9 cellular contexts compared by ENCODE assay signal in the genomic region with DNA sequence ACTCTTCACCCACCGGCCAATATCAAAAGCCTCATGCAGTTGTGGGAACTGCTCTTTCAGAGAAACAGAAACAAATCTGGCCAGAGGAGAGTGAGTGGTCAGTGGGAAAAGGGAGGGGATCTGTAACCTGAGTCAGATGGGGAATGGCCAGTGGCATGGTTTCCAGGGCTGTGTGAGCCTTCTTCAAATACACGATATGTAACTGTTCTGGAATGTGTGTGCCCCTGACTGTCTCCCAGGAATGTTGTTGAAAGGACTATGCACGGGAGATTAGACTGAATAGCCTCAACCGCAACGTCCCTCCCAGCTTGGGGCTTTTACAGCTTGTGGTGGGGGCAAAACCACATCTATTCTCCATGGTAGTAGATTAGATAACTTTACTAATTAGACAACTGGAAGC.
DNase-seq lines count a peak whose midpoint lies in the region; ATAC-seq and TF ChIP-seq lines count a peak whose summit lies in the region.
"Had no signal": no experiment of that assay in that cellular context is flagged by ENCODE, and none has a peak within 500 bp of the region (broad histone marks: within the 10 kb centered on the region; RNA-seq: fewer than 3 reads in every experiment).

No MANE protein-coding gene starts in this region.

- no peak for TF ChIP-seq CTCF in endodermal cell (conservative IDR thresholded peaks at IDR 0.05)

- no peak for ATAC-seq in stimulated activated naive CD8-positive, alpha-beta T cell treated with anti-CD3 and anti-CD28 coated beads, Interleukin-15, amount 100 ng/mL, for 72 hours
- ATAC-seq in GM19395 (IDR thresholded peaks at IDR 0.05; ENCODE audit: unreplicated experiment) (no peak), T-helper 17 cell (no peak)

- no peak overlapping the region for H3K4me3 ChIP-seq in endodermal cell (ENCODE audit: low read length)
- no peak overlapping the region for H3K4me3 ChIP-seq in mesodermal cell (ENCODE audit: extremely low read depth, insufficient read depth, low read length, poor library complexity, severe bottlenecking)

- H3K9me3 Mint-ChIP-seq in endodermal cell, result no peaks in the 10 kb centered on the region
- no peaks in the 10 kb centered on the region for H3K9me3 Mint-ChIP-seq in stimulated activated naive CD8-positive, alpha-beta T cell treated with anti-CD3 and anti-CD28 coated beads, Interleukin-15, amount 100 ng/mL, for 72 hours

- 58% methylated on average over 5 of the region's 5 CpGs; no CpG with 5 or more reads in 1 of the 2 experiments for WGBS in endodermal cell (ENCODE audit: insufficient coverage in 1 of 2, insufficient read length in 1 of 2), 2 experiments
- WGBS in mesodermal cell (ENCODE audit: insufficient coverage in 2 of 2), 2 experiments, result 0% methylated on average over 1 of the region's 5 CpGs; no CpG with 5 or more reads in 1 of the 2 experiments

- H3K4me1 Mint-ChIP-seq in endodermal cell (peaks cover 12% of the 10 kb centered on the region), T-helper 17 cell (peaks cover 4% of the 10 kb centered on the region)
- no peaks in the 10 kb centered on the region for H3K4me1 Mint-ChIP-seq in stimulated activated naive CD8-positive, alpha-beta T cell treated with anti-CD3 and anti-CD28 coated beads, Interleukin-15, amount 100 ng/mL, for 72 hours

- no peak overlapping the region for H3K9ac ChIP-seq in endodermal cell (ENCODE audit: extremely low read depth, low read length, poor library complexity, severe bottlenecking)

- H3K4me1 ChIP-seq in endodermal cell (ENCODE audit: control insufficient read depth, insufficient read depth, low read length) (no peaks in the 10 kb centered on the region), mesodermal cell (ENCODE audit: control insufficient read depth, insufficient read depth, low read length, poor library complexity, severe bottlenecking) (peaks cover 20% of the 10 kb centered on the region)

- no peaks in the 10 kb centered on the region for H3K27me3 ChIP-seq in endodermal cell (ENCODE audit: control insufficient read depth, insufficient read depth, low read length, poor library complexity, severe bottlenecking)

- DNase-seq in AG08396 (ENCODE audit: low spot score) (peak; percentile 88), M059J (ENCODE audit: low read depth) (peak; percentile 100), endodermal cell (peak; percentile 84), NCI-H82 treated with DMSO at 0.1 percent for 48 hours (lab: John Stamatoyannopoulos, UW; ENCODE audit: unreplicated experiment) (no peak), T-helper 17 cell (no peak)
- DNase-seq in stimulated activated naive CD8-positive, alpha-beta T cell treated with anti-CD3 and anti-CD28 coated beads, Interleukin-15, amount 100 ng/mL, for 72 hours, result no peak
- DNase-seq: stimulated activated CD4-positive, alpha-beta T cell treated with anti-CD3 and anti-CD28 coated beads, Interleukin-1b, Interleukin-23, amount 100 ng/mL, for 48 hours had no signal

- H3K36me3 Mint-ChIP-seq in endodermal cell (ENCODE audit: low read depth), result no peaks in the 10 kb centered on the region
- no peaks in the 10 kb centered on the region for H3K36me3 Mint-ChIP-seq in T-helper 17 cell (ENCODE audit: low read depth)

- H3K4me3 Mint-ChIP-seq in endodermal cell, result no peak overlapping the region
- no peak overlapping the region for H3K4me3 Mint-ChIP-seq in stimulated activated naive CD8-positive, alpha-beta T cell treated with anti-CD3 and anti-CD28 coated beads, Interleukin-15, amount 100 ng/mL, for 72 hours
- H3K4me3 Mint-ChIP-seq in T-helper 17 cell, result no peak overlapping the region

- H3K36me3 ChIP-seq in endodermal cell (ENCODE audit: control insufficient read depth, insufficient read depth, low read length) (no peaks in the 10 kb centered on the region), mesodermal cell (ENCODE audit: control insufficient read depth, insufficient read depth, low read length) (no peaks in the 10 kb centered on the region)

- H3K27me3 Mint-ChIP-seq in endodermal cell (ENCODE audit: insufficient read depth), result peaks cover 10% of the 10 kb centered on the region
- H3K27me3 Mint-ChIP-seq in stimulated activated naive CD8-positive, alpha-beta T cell treated with anti-CD3 and anti-CD28 coated beads, Interleukin-15, amount 100 ng/mL, for 72 hours, result peaks cover 44% of the 10 kb centered on the region
- peaks cover 53% of the 10 kb centered on the region for H3K27me3 Mint-ChIP-seq in T-helper 17 cell

- peak overlapping the region; percentile 67 for H3K27ac ChIP-seq in endodermal cell (ENCODE audit: low read depth, low read length)
- H3K27ac ChIP-seq in mesodermal cell (ENCODE audit: low read depth, low read length, severe bottlenecking), result peak overlapping the region; percentile 82

- H3K9me3 ChIP-seq in endodermal cell (ENCODE audit: control insufficient read depth, low read length) (no peaks in the 10 kb centered on the region), mesodermal cell (ENCODE audit: control insufficient read depth, low read length) (no peaks in the 10 kb centered on the region), T-helper 17 cell (ENCODE audit: control insufficient read depth, low read length, poor library complexity, severe bottlenecking) (no peaks in the 10 kb centered on the region)

- H3K27ac Mint-ChIP-seq in endodermal cell, result peak overlapping the region; percentile 26
- no peak overlapping the region for H3K27ac Mint-ChIP-seq in stimulated activated naive CD8-positive, alpha-beta T cell treated with anti-CD3 and anti-CD28 coated beads, Interleukin-15, amount 100 ng/mL, for 72 hours
- H3K27ac Mint-ChIP-seq in T-helper 17 cell, result no peak overlapping the region

Comparison
In these comparisons a context has a peak if more than half of its experiments do, and no peak if none do; other contexts are left out.
1. DNase-seq: peak in AG08396 (single experiment), M059J (single experiment) and endodermal cell (single experiment); none in stimulated activated naive CD8-positive, alpha-beta T cell treated with anti-CD3 and anti-CD28 coated beads, Interleukin-15, amount 100 ng/mL, for 72 hours (0 of 2), NCI-H82 treated with DMSO at 0.1 percent for 48 hours (single experiment) and T-helper 17 cell (0 of 3).